In the genomic region with DNA sequence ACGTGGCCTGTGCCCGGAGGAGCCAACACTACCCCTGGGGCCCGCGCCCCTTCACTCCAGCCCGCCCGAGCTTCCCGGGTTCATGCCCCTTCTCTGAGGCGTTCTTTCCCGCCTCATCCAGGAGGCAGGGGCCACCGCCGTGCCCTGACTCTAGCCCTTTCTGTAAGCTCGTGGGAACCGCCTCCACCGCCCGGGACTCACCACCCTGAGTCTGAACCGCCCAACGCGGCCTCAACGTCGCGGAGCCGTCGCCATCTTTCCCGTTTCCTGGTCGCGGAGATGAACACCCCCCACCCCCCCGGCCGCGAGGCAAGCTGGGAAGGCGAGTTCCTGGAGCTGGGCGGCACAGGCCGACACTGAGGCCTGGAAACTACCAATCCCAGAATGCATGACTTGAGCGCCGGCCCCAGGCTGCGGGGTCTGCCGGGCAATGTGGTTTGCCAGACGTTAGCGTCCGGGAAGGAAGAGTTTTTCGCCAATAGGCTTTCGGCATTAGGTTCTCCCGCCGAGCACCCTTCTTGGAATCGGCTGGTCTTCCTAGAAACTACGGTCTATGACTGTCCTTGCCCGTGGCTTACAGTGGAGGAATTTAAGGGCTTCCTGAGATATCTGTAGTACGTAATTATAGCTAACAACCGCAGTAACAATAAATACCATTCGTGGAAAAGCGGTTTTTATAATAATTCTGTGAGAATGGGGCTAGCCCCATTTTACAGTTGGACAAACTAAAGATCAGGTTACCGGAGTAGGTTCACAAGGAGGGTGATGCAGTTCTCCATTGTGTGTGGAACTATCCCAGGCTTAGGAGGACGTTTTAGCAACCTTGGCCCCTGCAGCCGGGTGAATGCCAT, we compare ENCODE assay signal across 8 cellular contexts. TPM values are rescaled to one million over a fixed set of nuclear protein-coding genes. Genes with fewer than 3 reads are reported as not detected.
DNase-seq lines count a peak whose midpoint lies in the region; ATAC-seq, FAIRE-seq and TF ChIP-seq lines count a peak whose summit lies in the region.

DDX23 (minus strand) TSS at position 281 of the 851 bp plus-strand sequence. CDS start 6,381 bp downstream, outside the sequence.

- H3K36me3 ChIP-seq in bronchial epithelial cell (ENCODE audit: control insufficient read depth, insufficient read depth, low read length), result no peaks in the 10 kb centered on the region

- H3K27me3 ChIP-seq in bronchial epithelial cell (ENCODE audit: control insufficient read depth, insufficient read depth, low read length), result no peaks in the 10 kb centered on the region

- POLR2A ChIA-PET in AG04449 (lab: Yijun Ruan, JAX), result interaction anchor here (1.0 to 2.9 kb wide), 3 partner anchors 13 to 73 kb away, joined by 4 to 16 read pairs (median 5); partner anchors contain the start of genes FKBP11 and RND1

- FAIRE-seq in bronchial epithelial cell (lab: Jason Lieb, UNC), result no peak

- CTCF ChIA-PET in AG04449 (lab: Yijun Ruan, JAX), result interaction anchor here (0.7 to 27.6 kb wide), 40 partner anchors 10 to 163 kb away, joined by 3 to 852 read pairs (median 10); partner anchors contain the start of genes CACNB3, FKBP11, RND1 and WNT1

- TF ChIP-seq CTCF in AG04449 (IDR thresholded peaks at IDR 0.05; ENCODE audit: insufficient read depth, low read length, missing control alignments), result no peak
- no peak for TF ChIP-seq CTCF in WI38 (IDR thresholded peaks at IDR 0.05; ENCODE audit: low read depth, low read length)
- no peak for TF ChIP-seq CTCF in bronchial epithelial cell (IDR thresholded peaks at IDR 0.05; ENCODE audit: insufficient read depth, low read length, severe bottlenecking)

- DNase-seq in AG04449 (ENCODE audit: low read depth, low spot score), result peak; percentile 83
- DNase-seq in NCI-H2227 treated with DMSO at 0.1 percent for 48 hours (lab: John Stamatoyannopoulos, UW), result peak; percentile 87
- peak; percentile 94 for DNase-seq in bronchial epithelial cell (ENCODE audit: low read depth)
- peak; percentile 99 for DNase-seq in iPS-NIHi7 (ENCODE audit: extremely low spot score)
- peak; percentile 92 for DNase-seq in smooth muscle cell of the brain vasculature (ENCODE audit: low read depth, low spot score)

- H3K4me3 ChIP-seq in AG04449 (ENCODE audit: low read depth, low read length) (peak within 1 kb of the TSS; percentile 97), WI38 (ENCODE audit: low read depth, low read length) (peak within 1 kb of the TSS; percentile 94), bronchial epithelial cell (ENCODE audit: low read depth, low read length) (peak within 1 kb of the TSS; percentile 90)

- ATAC-seq in GM18907 (IDR thresholded peaks at IDR 0.05; ENCODE audit: unreplicated experiment), result peak; percentile 89
- peak; percentile 91 for ATAC-seq in HG03159 (IDR thresholded peaks at IDR 0.05; ENCODE audit: unreplicated experiment)

RNA-seq across cellular contexts. Expression of gene DDX23, which starts in this region (rescaled TPM):
- total RNA-seq in bronchial epithelial cell, result 68.7 and 81.2 TPM in 2 replicates

Comparison
In these comparisons a context has a peak if more than half of its experiments do, and no peak if none do; other contexts are left out.
1. Peak in every context shown above with its lines: DNase-seq, ATAC-seq and H3K4me3 ChIP-seq.